1 cellular context compared by ENCODE assay signal in the genomic region with DNA sequence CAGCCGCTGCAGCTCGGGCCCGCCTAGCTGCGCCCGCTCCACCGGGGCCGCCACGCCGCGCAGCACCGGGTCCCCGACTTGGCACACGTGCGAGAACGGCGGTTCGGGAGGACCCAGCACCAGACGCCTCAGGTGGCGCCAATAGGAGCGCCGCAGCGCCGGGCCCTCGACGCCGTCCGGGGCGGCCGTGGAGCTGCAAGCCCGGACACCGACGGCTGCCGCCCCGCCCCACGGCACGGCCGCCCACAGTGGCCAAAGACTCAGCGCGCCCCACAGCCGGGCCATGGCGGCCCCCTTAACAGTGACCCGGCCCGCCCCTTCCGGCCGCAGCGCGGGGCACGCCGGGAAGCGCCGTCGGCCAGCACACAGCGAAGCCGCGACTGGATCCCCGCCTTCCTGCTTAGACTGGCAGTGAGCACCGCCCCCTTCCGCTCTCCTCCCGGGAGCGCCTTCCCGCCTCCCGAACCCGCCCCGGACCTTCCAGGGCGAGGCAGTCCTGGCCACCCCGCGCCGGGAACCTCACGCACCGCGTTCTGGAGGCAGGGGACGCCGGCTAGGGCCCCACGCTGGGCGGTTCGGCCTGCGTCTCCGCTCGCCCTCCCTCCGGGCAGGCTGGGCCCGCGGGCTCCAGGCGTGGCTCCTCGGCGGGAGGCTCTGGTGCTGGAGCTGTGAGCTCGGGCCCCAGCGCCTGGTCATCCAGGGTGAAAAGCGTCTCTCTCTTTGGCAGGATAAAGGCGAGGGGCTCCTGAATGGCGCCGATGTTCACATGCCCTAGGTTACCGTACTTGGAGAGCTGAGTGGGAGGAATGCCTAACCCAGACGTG.
TF ChIP-seq lines count a peak whose summit lies in the region.

A gene with protein sequence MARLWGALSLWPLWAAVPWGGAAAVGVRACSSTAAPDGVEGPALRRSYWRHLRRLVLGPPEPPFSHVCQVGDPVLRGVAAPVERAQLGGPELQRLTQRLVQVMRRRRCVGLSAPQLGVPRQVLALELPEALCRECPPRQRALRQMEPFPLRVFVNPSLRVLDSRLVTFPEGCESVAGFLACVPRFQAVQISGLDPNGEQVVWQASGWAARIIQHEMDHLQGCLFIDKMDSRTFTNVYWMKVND (minus strand): TSS at position 303 of the 824 bp plus-strand sequence. CDS start 18 bp downstream, at position 285.

TF ChIP-seq in IMR-90, 13 proteins besides CTCF, POLR2A, EP300 and RAD21 (continued from another document):
- TF ChIP-seq, protein P1, sequence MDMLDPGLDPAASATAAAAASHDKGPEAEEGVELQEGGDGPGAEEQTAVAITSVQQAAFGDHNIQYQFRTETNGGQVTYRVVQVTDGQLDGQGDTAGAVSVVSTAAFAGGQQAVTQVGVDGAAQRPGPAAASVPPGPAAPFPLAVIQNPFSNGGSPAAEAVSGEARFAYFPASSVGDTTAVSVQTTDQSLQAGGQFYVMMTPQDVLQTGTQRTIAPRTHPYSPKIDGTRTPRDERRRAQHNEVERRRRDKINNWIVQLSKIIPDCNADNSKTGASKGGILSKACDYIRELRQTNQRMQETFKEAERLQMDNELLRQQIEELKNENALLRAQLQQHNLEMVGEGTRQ (IDR thresholded peaks at IDR 0.05; ENCODE audit: low read depth, low read length) = peak; percentile 4; the same call in 1 of the 2 replicates
- TF ChIP-seq SMC3 (IDR thresholded peaks at IDR 0.05; ENCODE audit: low read depth, low read length) (no peak), MAZ (IDR thresholded peaks at IDR 0.05; ENCODE audit: borderline replicate concordance, low read depth, low read length) (peak; percentile 74; the same call in 1 of the 2 replicates)
